Comparison of ENCODE assay signal across 25 cellular contexts in the genomic region with DNA sequence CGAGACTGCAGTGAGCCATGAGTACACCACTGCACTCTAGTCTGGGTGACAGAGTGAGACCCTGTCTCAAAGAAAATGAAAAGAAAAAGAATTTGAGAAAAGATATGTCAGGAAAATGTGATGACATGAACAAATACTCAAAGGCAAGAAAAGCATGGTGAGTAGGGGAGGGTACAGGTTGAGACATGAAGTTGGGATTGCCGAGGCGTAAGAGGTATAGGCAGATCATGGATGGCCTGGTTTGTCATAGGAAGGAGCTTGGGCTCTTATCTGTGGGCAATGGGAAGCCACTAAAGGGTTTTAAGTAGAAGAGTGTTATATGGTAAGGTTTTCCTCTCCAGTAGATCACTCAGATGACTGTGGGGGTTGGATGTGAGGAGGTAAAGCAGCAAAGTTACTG. TPM values are rescaled to one million over a fixed set of nuclear protein-coding genes. Genes with fewer than 3 reads are reported as not detected.
A peak's percentile ranks its signal among the peaks of the same experiment; 100 is the strongest.
DNase-seq lines count a peak whose midpoint lies in the region; ATAC-seq and TF ChIP-seq lines count a peak whose summit lies in the region.
"Had no signal": no experiment of that assay in that cellular context is flagged by ENCODE, and none has a peak within 500 bp of the region (broad histone marks: within the 10 kb centered on the region; RNA-seq: fewer than 3 reads in every experiment).

No MANE protein-coding gene starts in this region.

- no peak overlapping the region for H3K9ac ChIP-seq in Karpas-422 (ENCODE audit: low read length)

- ATAC-seq in CD4-positive, CD25-positive, alpha-beta regulatory T cell (ENCODE audit: low read depth in 2 of 2): no peak
- no peak for ATAC-seq in central memory CD8-positive, alpha-beta T cell (replicated peaks; ENCODE audit: extremely low read depth, poor library complexity, severe bottlenecking)
- no peak for ATAC-seq in upper lobe of right lung
- ATAC-seq: HCT116, T-cell had no signal

- H3K4me3 Mint-ChIP-seq in CD4-positive, CD25-positive, alpha-beta regulatory T cell: no peak overlapping the region
- no peak overlapping the region for H3K4me3 Mint-ChIP-seq in central memory CD8-positive, alpha-beta T cell
- H3K4me3 Mint-ChIP-seq: T-cell had no signal

- H3K27me3 ChIP-seq in CD4-positive, CD25-positive, alpha-beta regulatory T cell (ENCODE audit: control insufficient read depth, insufficient read depth, low read length): no peaks in the 10 kb centered on the region
- H3K27me3 ChIP-seq in Karpas-422 (ENCODE audit: low read length): no peaks in the 10 kb centered on the region
- no peaks in the 10 kb centered on the region for H3K27me3 ChIP-seq in BE2C
- no peaks in the 10 kb centered on the region for H3K27me3 ChIP-seq in upper lobe of right lung

- no peaks in the 10 kb centered on the region for H3K9me3 ChIP-seq in CD4-positive, CD25-positive, alpha-beta regulatory T cell (ENCODE audit: control insufficient read depth in 2 of 2, low read length in 2 of 2)
- H3K9me3 ChIP-seq in Karpas-422 (ENCODE audit: low read length): no peaks in the 10 kb centered on the region
- no peaks in the 10 kb centered on the region for H3K9me3 ChIP-seq in BE2C
- no peaks in the 10 kb centered on the region for H3K9me3 ChIP-seq in upper lobe of right lung
- no peaks in the 10 kb centered on the region for H3K9me3 ChIP-seq in OCI-LY7 (ENCODE audit: low read length)
- H3K9me3 ChIP-seq: A549 had no signal

- H3K9me2 ChIP-seq in Karpas-422 (replicated peaks; ENCODE audit: insufficient read depth, low read length): no peaks in the 10 kb centered on the region
- H3K9me2 ChIP-seq in OCI-LY7 (ENCODE audit: insufficient read depth, low read length): no peaks in the 10 kb centered on the region

- no peak overlapping the region for H3K4me2 ChIP-seq in Karpas-422 (ENCODE audit: low read depth, low read length, poor library complexity, severe bottlenecking)
- no peak overlapping the region for H3K4me2 ChIP-seq in OCI-LY7 (ENCODE audit: low read length)
- H3K4me2 ChIP-seq: A549 had no signal

- H2AFZ ChIP-seq in Karpas-422 (ENCODE audit: low read length) (no peak overlapping the region), OCI-LY7 (ENCODE audit: low read length) (no peak overlapping the region)

- CTCF ChIA-PET in OCI-LY7 (lab: Charles Lee; ENCODE audit: unreplicated experiment): no interaction called here

- POLR2A ChIA-PET in OCI-LY7 (lab: Charles Lee): interaction anchor here (1.1 to 1.2 kb wide), 2 partner anchors 15 to 38 kb away, joined by 3 read pairs; no protein-coding TSS in a partner anchor

- intact Hi-C loops in upper lobe of right lung (cut with DNase I): no loop called here
- intact Hi-C loops in OCI-LY7 (cut with micrococcal nuclease; ENCODE audit: unreplicated experiment): no loop called here

- H3K36me3 ChIP-seq in CD4-positive, CD25-positive, alpha-beta regulatory T cell (ENCODE audit: control insufficient read depth, insufficient read depth, low read length): peaks cover 24% of the 10 kb centered on the region
- H3K36me3 ChIP-seq in Karpas-422 (ENCODE audit: insufficient read depth, low read length) (peaks cover 5% of the 10 kb centered on the region; the same call in 1 of the 2 replicates), BE2C (no peaks in the 10 kb centered on the region), upper lobe of right lung (peaks cover 8% of the 10 kb centered on the region), OCI-LY7 (ENCODE audit: insufficient read depth, low read length) (peaks cover 18% of the 10 kb centered on the region)

- peak; percentile 7 for DNase-seq in AG20443 (ENCODE audit: low spot score)
- no peak for DNase-seq in CD4-positive, CD25-positive, alpha-beta regulatory T cell
- DNase-seq in Karpas-422: peak; percentile 6
- DNase-seq in central memory CD8-positive, alpha-beta T cell (ENCODE audit: low spot score in 2 of 2): no peak
- no peak for DNase-seq in BE2C
- no peak for DNase-seq in upper lobe of right lung
- DNase-seq in GM13976 (ENCODE audit: low spot score): no peak
- no peak for DNase-seq in OCI-LY7 (ENCODE audit: low spot score)
- DNase-seq: COR-L47; DMS53; MV-4-11; NCI-H1105; NCI-H1436 treated with DMSO at 0.1 percent for 48 hours; NCI-H187 treated with DMSO at 0.1 percent for 48 hours; NCI-H446 treated with DMSO at 0.1 percent for 48 hours; NCI-H526; NCI-H82; NK-92 treated with Interleukin-12 subunit alpha and Interleukin-12 subunit beta, amount 100 ng/mL, for 24 hours; RPMI8226; SHP77; T-cell had no signal

- H4K20me1 ChIP-seq in Karpas-422 (ENCODE audit: insufficient read depth, low read depth, low read length): no peaks in the 10 kb centered on the region
- no peaks in the 10 kb centered on the region for H4K20me1 ChIP-seq in OCI-LY7 (ENCODE audit: insufficient read depth, low read length)

- no peak overlapping the region for H3K4me3 ChIP-seq in CD4-positive, CD25-positive, alpha-beta regulatory T cell (ENCODE audit: low read depth, low read length)
- H3K4me3 ChIP-seq in Karpas-422 (ENCODE audit: low read length) (no peak overlapping the region), BE2C (ENCODE audit: low read depth, low read length) (no peak overlapping the region), upper lobe of right lung (no peak overlapping the region), OCI-LY7 (ENCODE audit: low read depth, low read length, poor library complexity, severe bottlenecking) (no peak overlapping the region)
- H3K4me3 ChIP-seq: A549 had no signal

- H3K4me1 Mint-ChIP-seq in CD4-positive, CD25-positive, alpha-beta regulatory T cell: peaks cover 5 to 13% (median 7%) of the 10 kb centered on the region in 4 donors
- no peaks in the 10 kb centered on the region for H3K4me1 Mint-ChIP-seq in central memory CD8-positive, alpha-beta T cell

- TF ChIP-seq CTCF in BE2C (IDR thresholded peaks at IDR 0.05; ENCODE audit: low read depth, low read length) (no peak), upper lobe of right lung (IDR thresholded peaks at IDR 0.05) (no peak), GM13976 (IDR thresholded peaks at IDR 0.05; ENCODE audit: borderline replicate concordance, control extremely low read depth, extremely low read depth, insufficient read depth, missing control alignments) (no peak), OCI-LY7 (conservative IDR thresholded peaks at IDR 0.05; ENCODE audit: low read length) (no peak)

- H3K36me3 Mint-ChIP-seq in CD4-positive, CD25-positive, alpha-beta regulatory T cell: peaks cover 32% of the 10 kb centered on the region
- H3K36me3 Mint-ChIP-seq in central memory CD8-positive, alpha-beta T cell (ENCODE audit: insufficient read depth): peaks cover 15% of the 10 kb centered on the region

- H3K27me3 Mint-ChIP-seq in CD4-positive, CD25-positive, alpha-beta regulatory T cell: no peaks in the 10 kb centered on the region
- H3K27me3 Mint-ChIP-seq in central memory CD8-positive, alpha-beta T cell: no peaks in the 10 kb centered on the region
- H3K27me3 Mint-ChIP-seq: T-cell had no signal

- no peak overlapping the region for H3K27ac ChIP-seq in CD4-positive, CD25-positive, alpha-beta regulatory T cell (ENCODE audit: insufficient read depth, low read length, poor library complexity, severe bottlenecking)
- H3K27ac ChIP-seq in Karpas-422 (ENCODE audit: low read length) (no peak overlapping the region), upper lobe of right lung (no peak overlapping the region), OCI-LY7 (ENCODE audit: low read depth, low read length, poor library complexity, severe bottlenecking) (no peak overlapping the region)
- H3K27ac ChIP-seq: A549, C4-2B, HL-60 had no signal

- no peaks in the 10 kb centered on the region for H3K9me3 Mint-ChIP-seq in CD4-positive, CD25-positive, alpha-beta regulatory T cell
- no peaks in the 10 kb centered on the region for H3K9me3 Mint-ChIP-seq in central memory CD8-positive, alpha-beta T cell
- H3K9me3 Mint-ChIP-seq: T-cell had no signal

- peaks cover 16% of the 10 kb centered on the region for H3K79me2 ChIP-seq in Karpas-422 (ENCODE audit: low read length)
- H3K79me2 ChIP-seq in OCI-LY7 (ENCODE audit: insufficient read depth, low read depth, low read length): no peaks in the 10 kb centered on the region

- H3K4me1 ChIP-seq in CD4-positive, CD25-positive, alpha-beta regulatory T cell (ENCODE audit: control insufficient read depth, insufficient read depth, low read length, poor library complexity, severe bottlenecking): no peaks in the 10 kb centered on the region
- H3K4me1 ChIP-seq in Karpas-422 (ENCODE audit: low read length): no peaks in the 10 kb centered on the region
- H3K4me1 ChIP-seq in BE2C: no peaks in the 10 kb centered on the region
- H3K4me1 ChIP-seq in upper lobe of right lung: no peaks in the 10 kb centered on the region
- no peaks in the 10 kb centered on the region for H3K4me1 ChIP-seq in OCI-LY7 (ENCODE audit: insufficient read depth, low read length, poor library complexity, severe bottlenecking)

- H3K27ac Mint-ChIP-seq in CD4-positive, CD25-positive, alpha-beta regulatory T cell: peak overlapping the region in 2 of 3 donors; percentile 7 to 53
- peak overlapping the region; percentile 5 for H3K27ac Mint-ChIP-seq in central memory CD8-positive, alpha-beta T cell (ENCODE audit: low read depth)
- H3K27ac Mint-ChIP-seq: T-cell had no signal

- no TSS peak for BruUV-seq in OCI-LY7 (replicated peaks; lab: Mats Ljungman, UMichigan)

- in situ Hi-C loops in GM13976 (cut with MboI; ENCODE audit: low sequenced_read_pairs, unreplicated experiment): no loop called here

RNA-seq across cellular contexts. Expression of gene SPAST, which starts 32.3 kb away (rescaled TPM):
- total RNA-seq in CD4-positive, CD25-positive, alpha-beta regulatory T cell: 20.2 TPM
- 10 to 100 TPM; 14.2 to 18.6 (median 15.8) TPM for polyA plus RNA-seq in CD4-positive, CD25-positive, alpha-beta regulatory T cell
- 27.0 and 48.3 TPM in 2 replicates for total RNA-seq in Karpas-422 (2014; rRNA removed; shearing (Covaris generic); ENCODE audit: low replicate concordance)
- polyA plus RNA-seq in BE2C (2012; ENCODE audit: insufficient read depth, insufficient read length, low read depth): 3.9 TPM
- total RNA-seq in upper lobe of right lung (15.1 TPM), OCI-LY7 (2022) (30.0 and 33.6 TPM in 2 replicates)
- total RNA-seq in OCI-LY7 (2014; rRNA removed; shearing (Covaris generic)): 24.5 and 26.4 TPM in 2 replicates

RNA-seq across cellular contexts. Expression of gene DPY30, which starts 56.1 kb away (rescaled TPM):
- total RNA-seq in CD4-positive, CD25-positive, alpha-beta regulatory T cell: 39.4 TPM
- 100 to 1,000 TPM; 202 to 240 (median 210) TPM for polyA plus RNA-seq in CD4-positive, CD25-positive, alpha-beta regulatory T cell
- total RNA-seq in Karpas-422 (2014; rRNA removed; shearing (Covaris generic); ENCODE audit: low replicate concordance): 67.5 and 88.3 TPM in 2 replicates
- 99.9 TPM for polyA plus RNA-seq in BE2C (2012; ENCODE audit: insufficient read depth, insufficient read length, low read depth)
- total RNA-seq in upper lobe of right lung: 53.7 TPM
- 47.9 and 52.4 TPM in 2 replicates for total RNA-seq in OCI-LY7 (2014; rRNA removed; shearing (Covaris generic))
- 61.4 and 65.0 TPM in 2 replicates for total RNA-seq in OCI-LY7 (2022)

Comparison
In these comparisons a context has a peak if more than half of its experiments do, and no peak if none do; other contexts are left out.
1. DNase-seq: peak in AG20443 (single experiment) and Karpas-422 (single experiment); none in CD4-positive, CD25-positive, alpha-beta regulatory T cell (0 of 3), central memory CD8-positive, alpha-beta T cell (0 of 2), BE2C (single experiment), upper lobe of right lung (single experiment), GM13976 (single experiment) and OCI-LY7 (single experiment).